In genomic region chr6:85685713-85686112, GRCh38 we compare ENCODE assay signal across 13 cellular contexts. TPM values are rescaled to one million over a fixed set of nuclear protein-coding genes. Genes with fewer than 3 reads are reported as not detected.
DNase-seq lines count a peak whose midpoint lies in the region; ATAC-seq and TF ChIP-seq lines count a peak whose summit lies in the region.
"Had no signal": no experiment of that assay in that cellular context is flagged by ENCODE, and none has a peak within 500 bp of the region (broad histone marks: within the 10 kb centered on the region; RNA-seq: fewer than 3 reads in every experiment).

No MANE protein-coding gene starts in this region.

- H3K9me3 Mint-ChIP-seq in CD8-positive, alpha-beta T cell, result no peaks in the 10 kb centered on the region
- H3K9me3 Mint-ChIP-seq: neural progenitor cell had no signal

- no peaks in the 10 kb centered on the region for H3K4me1 ChIP-seq in CD8-positive, alpha-beta T cell (ENCODE audit: insufficient read depth, low read length)
- H3K4me1 ChIP-seq in osteoblast (ENCODE audit: insufficient read depth, low read length), result peaks cover 3% of the 10 kb centered on the region
- H3K4me1 ChIP-seq: neural progenitor cell, stomach had no signal

- CTCF ChIA-PET in CD8-positive, alpha-beta T cell (lab: Charles Lee), result no interaction called here

- TF ChIP-seq CTCF in CD8-positive, alpha-beta T cell (IDR thresholded peaks at IDR 0.05), result no peak
- no peak for TF ChIP-seq CTCF in osteoblast (IDR thresholded peaks at IDR 0.05; ENCODE audit: extremely low read depth, low read depth, low read length)

- POLR2A ChIA-PET in CD8-positive, alpha-beta T cell (lab: Charles Lee), result no interaction called here

- H2AFZ ChIP-seq in osteoblast (ENCODE audit: low read length), result no peak overlapping the region
- H2AFZ ChIP-seq: neural progenitor cell had no signal

- H3K9me3 ChIP-seq in CD8-positive, alpha-beta T cell (ENCODE audit: low read length), result no peaks in the 10 kb centered on the region
- H3K9me3 ChIP-seq in osteoblast (ENCODE audit: low read depth, low read length), result no peaks in the 10 kb centered on the region
- H3K9me3 ChIP-seq: stomach had no signal

- no peaks in the 10 kb centered on the region for H3K79me2 ChIP-seq in osteoblast (ENCODE audit: insufficient read depth, low read length)

- no peaks in the 10 kb centered on the region for H3K36me3 Mint-ChIP-seq in CD8-positive, alpha-beta T cell

- no peaks in the 10 kb centered on the region for H3K27me3 ChIP-seq in CD8-positive, alpha-beta T cell (ENCODE audit: insufficient read depth, low read length)
- no peaks in the 10 kb centered on the region for H3K27me3 ChIP-seq in osteoblast (ENCODE audit: insufficient read depth, low read length)
- H3K27me3 ChIP-seq: neural progenitor cell, stomach had no signal

- no peak overlapping the region for H3K27ac Mint-ChIP-seq in CD8-positive, alpha-beta T cell
- H3K27ac Mint-ChIP-seq: neural progenitor cell had no signal

- no peak overlapping the region for H3K4me2 ChIP-seq in osteoblast (ENCODE audit: insufficient read depth, low read length)
- H3K4me2 ChIP-seq: neural progenitor cell had no signal

- intact Hi-C loops in CD8-positive, alpha-beta T cell (cut with DNase I, micrococcal nuclease), result no loop called here

- H4K20me1 ChIP-seq in osteoblast (ENCODE audit: insufficient read depth, low read length), result no peaks in the 10 kb centered on the region

- H3K27ac ChIP-seq in CD8-positive, alpha-beta T cell (ENCODE audit: low read depth, low read length), result no peak overlapping the region
- H3K27ac ChIP-seq in osteoblast (ENCODE audit: low read depth, low read length), result no peak overlapping the region
- H3K27ac ChIP-seq: neural progenitor cell, stomach had no signal

- DNase-seq in CD8-positive, alpha-beta T cell, result no peak
- DNase-seq in osteoblast (ENCODE audit: insufficient read length, low spot score, missing footprints) (no peak), NK-92 (lab: John Stamatoyannopoulos, UW; ENCODE audit: unreplicated experiment) (no peak), GF-D8 (lab: John Stamatoyannopoulos, UW) (no peak), kidney tubule cell (ENCODE audit: low spot score) (no peak)
- DNase-seq: activated effector memory CD4-positive, alpha-beta T cell treated with anti-CD3 and anti-CD28 coated beads, Interleukin-2, amount 50 U/mL, for 16 hours; GDM1; NCI-H2029; stomach had no signal

- ATAC-seq in CD8-positive, alpha-beta T cell, result no peak
- peak; percentile 97 for ATAC-seq in GM18870 (IDR thresholded peaks at IDR 0.05; ENCODE audit: unreplicated experiment)
- ATAC-seq in GM21576 (IDR thresholded peaks at IDR 0.05; ENCODE audit: unreplicated experiment), result peak; percentile 90
- peak; percentile 81 for ATAC-seq in HG03103 (IDR thresholded peaks at IDR 0.05; ENCODE audit: low read depth, unreplicated experiment)

- no peak overlapping the region for H3K4me3 ChIP-seq in CD8-positive, alpha-beta T cell (ENCODE audit: low read depth, low read length)
- no peak overlapping the region for H3K4me3 ChIP-seq in osteoblast (ENCODE audit: insufficient read depth, low read length)
- H3K4me3 ChIP-seq: neural progenitor cell, stomach had no signal

- H3K4me3 Mint-ChIP-seq in CD8-positive, alpha-beta T cell, result peak overlapping the region; percentile 35
- H3K4me3 Mint-ChIP-seq: neural progenitor cell had no signal

- no peaks in the 10 kb centered on the region for H3K27me3 Mint-ChIP-seq in CD8-positive, alpha-beta T cell (ENCODE audit: low read depth)

- H3K4me1 Mint-ChIP-seq in CD8-positive, alpha-beta T cell (ENCODE audit: low read depth), result no peaks in the 10 kb centered on the region
- H3K4me1 Mint-ChIP-seq: neural progenitor cell had no signal

- no peaks in the 10 kb centered on the region for H3K36me3 ChIP-seq in CD8-positive, alpha-beta T cell (ENCODE audit: insufficient read depth, low read length)
- H3K36me3 ChIP-seq in osteoblast (ENCODE audit: insufficient read depth, low read length), result no peaks in the 10 kb centered on the region
- H3K36me3 ChIP-seq: neural progenitor cell, stomach had no signal

RNA-seq across cellular contexts. Expression of gene SYNCRIP, which starts 43.0 kb away (rescaled TPM):
- 10 to 100 TPM; 64.0 to 64.3 TPM for total RNA-seq in CD8-positive, alpha-beta T cell
- total RNA-seq in osteoblast, result 59.4 and 59.8 TPM in 2 replicates
